13 cellular contexts compared by ENCODE assay signal in the genomic region with DNA sequence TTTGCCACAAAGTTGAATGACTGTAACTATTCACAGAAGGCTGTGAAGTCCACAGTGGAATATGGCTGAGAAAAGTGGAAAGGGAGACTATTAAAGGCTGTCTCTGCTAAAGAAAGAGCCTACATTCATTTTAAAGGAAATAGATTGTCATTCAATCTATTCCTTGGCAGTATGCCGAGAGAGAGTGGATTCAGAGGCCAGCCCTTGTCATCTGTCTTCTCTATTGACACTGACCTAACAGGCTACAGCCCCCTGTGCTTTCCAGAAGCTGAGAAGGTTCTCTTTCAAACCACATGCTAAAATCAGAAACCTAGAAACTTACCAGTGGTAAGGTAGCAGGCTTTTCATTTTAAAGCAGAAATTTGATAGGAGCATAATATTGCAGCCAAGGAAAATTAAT.
DNase-seq lines count a peak whose midpoint lies in the region; ATAC-seq lines count a peak whose summit lies in the region.
"Had no signal": no experiment of that assay in that cellular context is flagged by ENCODE, and none has a peak within 500 bp of the region (broad histone marks: within the 10 kb centered on the region; RNA-seq: fewer than 3 reads in every experiment).

No MANE protein-coding gene starts in this region.

- DNase-seq in NCI-H1092 (lab: John Stamatoyannopoulos, UW) (peak; percentile 1), NCI-H1092 treated with DMSO at 0.1 percent for 48 hours (lab: John Stamatoyannopoulos, UW) (no peak), NCI-H510A treated with DMSO at 0.1 percent for 48 hours (lab: John Stamatoyannopoulos, UW) (peak; percentile 3), NCI-H510A (lab: John Stamatoyannopoulos, UW) (no peak), SHP77 treated with DMSO at 0.1 percent for 48 hours (lab: John Stamatoyannopoulos, UW) (peak; percentile 1)
- DNase-seq: 8988T; CD4-positive, CD25-positive, alpha-beta regulatory T cell; DMS79; H7 had no signal

- no peak for ATAC-seq in HG03565 (IDR thresholded peaks at IDR 0.05; ENCODE audit: unreplicated experiment)
- no peak for ATAC-seq in GM19023 (IDR thresholded peaks at IDR 0.05; ENCODE audit: unreplicated experiment)
- ATAC-seq: GM12878, GM23338 had no signal

Comparison
In these comparisons a context has a peak if more than half of its experiments do, and no peak if none do; other contexts are left out.
1. DNase-seq: peak in NCI-H1092 (single experiment), NCI-H510A treated with DMSO at 0.1 percent for 48 hours (single experiment) and SHP77 treated with DMSO at 0.1 percent for 48 hours (single experiment); none in NCI-H1092 treated with DMSO at 0.1 percent for 48 hours (single experiment) and NCI-H510A (single experiment).